In the genomic region with DNA sequence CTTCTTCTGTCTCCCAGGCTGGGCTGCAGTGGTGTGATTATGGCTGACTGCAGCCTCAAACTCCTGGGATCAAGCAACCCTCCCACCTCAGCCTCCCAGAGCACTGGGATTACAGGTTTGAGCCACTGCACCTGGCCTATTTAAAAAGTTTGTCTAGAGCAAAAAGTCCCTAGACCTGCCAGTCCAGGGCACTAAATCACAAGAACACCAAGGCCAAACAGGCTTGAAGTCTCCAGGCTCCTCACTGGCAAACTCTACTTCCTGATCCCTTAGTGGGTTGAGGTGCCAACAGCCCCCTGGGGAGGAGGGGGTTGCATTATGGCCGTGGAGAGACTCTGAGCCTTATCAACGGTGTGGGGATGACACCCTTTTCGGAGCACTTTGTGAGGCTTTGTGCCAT, we compare ENCODE assay signal across 9 cellular contexts.
"Had no signal": no experiment of that assay in that cellular context is flagged by ENCODE, and none has a peak within 500 bp of the region (broad histone marks: within the 10 kb centered on the region; RNA-seq: fewer than 3 reads in every experiment).

No MANE protein-coding gene starts in this region.

- H3K4me3 Mint-ChIP-seq: activated naive CD4-positive, alpha-beta T cell treated with anti-CD3 and anti-CD28 coated beads, Interleukin-2, amount 10 ng/mL, durations not matched to agents 7 days and 5 days had no signal

- H3K27ac ChIP-seq: prostate gland, VCaP had no signal

- H3K4me3 ChIP-seq: lung, prostate gland, tibial nerve had no signal

- H3K27ac Mint-ChIP-seq: activated CD4-positive, alpha-beta memory T cell treated with anti-CD3 and anti-CD28 coated beads, Interleukin-2, amount 10 ng/mL, durations not matched to agents 7 days and 5 days; activated CD4-positive, alpha-beta T cell treated with anti-CD3 and anti-CD28 coated beads, Interleukin-2, amount 10 ng/mL, durations not matched to agents 24 days and 14 days; activated naive CD4-positive, alpha-beta T cell treated with anti-CD3 and anti-CD28 coated beads, Interleukin-2, amount 10 ng/mL, durations not matched to agents 7 days and 5 days had no signal

- H3K36me3 Mint-ChIP-seq: activated naive CD4-positive, alpha-beta T cell treated with anti-CD3 and anti-CD28 coated beads, Interleukin-2, amount 10 ng/mL, durations not matched to agents 7 days and 5 days; natural killer cell had no signal

- H3K9me3 ChIP-seq: prostate gland, tibial nerve had no signal

- H3K9me3 Mint-ChIP-seq: activated CD4-positive, alpha-beta memory T cell treated with anti-CD3 and anti-CD28 coated beads, Interleukin-2, amount 10 ng/mL, durations not matched to agents 7 days and 5 days; activated naive CD4-positive, alpha-beta T cell treated with anti-CD3 and anti-CD28 coated beads, Interleukin-2, amount 10 ng/mL, durations not matched to agents 7 days and 5 days; natural killer cell; stimulated activated naive CD8-positive, alpha-beta T cell treated with anti-CD3 and anti-CD28 coated beads, Interleukin-15, amount 100 ng/mL, for 72 hours had no signal

- H3K36me3 ChIP-seq: prostate gland, tibial nerve had no signal

- H3K27me3 ChIP-seq: tibial nerve had no signal
